In genomic region chrX:130079824-130080406, GRCh38 we compare ENCODE assay signal across 9 cellular contexts. TPM values are rescaled to one million over a fixed set of nuclear protein-coding genes. Genes with fewer than 3 reads are reported as not detected.
A peak's percentile ranks its signal among the peaks of the same experiment; 100 is the strongest.
DNase-seq lines count a peak whose midpoint lies in the region; ATAC-seq, FAIRE-seq and TF ChIP-seq lines count a peak whose summit lies in the region.
"Had no signal": no experiment of that assay in that cellular context is flagged by ENCODE, and none has a peak within 500 bp of the region (broad histone marks: within the 10 kb centered on the region; RNA-seq: fewer than 3 reads in every experiment).

No MANE protein-coding gene starts in this region.

- no peaks in the 10 kb centered on the region for H3K4me1 ChIP-seq in colonic mucosa

- DNase-seq in AG09309 (ENCODE audit: low read depth) (peak; percentile 52), GM18507 (ENCODE audit: extremely low spot score, insufficient read length, low read depth) (no peak), NCI-H2196 (lab: John Stamatoyannopoulos, UW; ENCODE audit: unreplicated experiment) (peak; percentile 50), colonic mucosa (peak; percentile 73), lower leg skin (ENCODE audit: low spot score in 2 of 2) (peak; percentile 53 to 93)
- DNase-seq in stimulated activated naive CD4-positive, alpha-beta T cell (lab: John Stamatoyannopoulos, UW) = peak; percentile 7 to 70 (median 42)

- intact Hi-C loops in colonic mucosa (cut with DNase I) (loop anchor here (5.0 kb wide), 2 partner anchors 37 to 112 kb away; no protein-coding TSS in a partner anchor), lower leg skin (cut with DNase I; ENCODE audit: low total_unique reads) (loop anchor here (5.0 kb wide), 1 partner anchor 112 kb away; no protein-coding TSS in a partner anchor)

- no peak for TF ChIP-seq POLR2A in lower leg skin (IDR thresholded peaks at IDR 0.05)

- no peak overlapping the region for H3K27ac ChIP-seq in colonic mucosa

- no peak overlapping the region for H3K9ac ChIP-seq in colonic mucosa (ENCODE audit: low read depth in 2 of 2, low read length in 2 of 2)

- FAIRE-seq in GM18507 (lab: Jason Lieb, UNC) = peak; percentile 89

- H3K9me3 ChIP-seq in colonic mucosa = no peaks in the 10 kb centered on the region

- H3K27me3 ChIP-seq in colonic mucosa = no peaks in the 10 kb centered on the region

- WGBS in lower leg skin, 2 donors = 29 to 39% methylated on average over 8 to 9 of the region's 9 CpGs

- TF ChIP-seq CTCF in AG09309 (IDR thresholded peaks at IDR 0.05; ENCODE audit: control insufficient read depth, insufficient read depth, low read depth, low read length, missing control alignments) (peak; percentile 78), WI38 (IDR thresholded peaks at IDR 0.05; ENCODE audit: low read depth, low read length) (peak; percentile 58), colonic mucosa (IDR thresholded peaks at IDR 0.05) (peak; percentile 74), lower leg skin (IDR thresholded peaks at IDR 0.05) (peak in 1 of 3 donors; percentile 60)

- H3K36me3 ChIP-seq in colonic mucosa = no peaks in the 10 kb centered on the region

- no peak for ATAC-seq in HG03280 (IDR thresholded peaks at IDR 0.05; ENCODE audit: unreplicated experiment)

- H3K4me3 ChIP-seq in AG09309 (ENCODE audit: control insufficient read depth, low read depth, low read length) (no peak overlapping the region), WI38 (ENCODE audit: low read depth, low read length) (no peak overlapping the region), colonic mucosa (no peak overlapping the region), lower leg skin (ENCODE audit: low read depth, poor library complexity, severe bottlenecking) (no peak overlapping the region)
- H3K4me3 ChIP-seq: skin epidermis had no signal

RNA-seq across cellular contexts. Expression of gene ELF4, which starts 30.4 kb away (rescaled TPM):
- total RNA-seq in colonic mucosa (10 to 100 TPM; 30.6 to 42.4 TPM), lower leg skin (10 to 100 TPM; 10.8 to 19.1 (median 16.4) TPM)
